ENCODE assay signal across 1 cellular context in genomic region chrX:24150051-24150790, GRCh38.
TF ChIP-seq lines count a peak whose summit lies in the region.

No MANE protein-coding gene starts in this region.

TF ChIP-seq in IMR-90, 13 proteins besides CTCF, POLR2A, EP300 and RAD21:
- TF ChIP-seq MAFK (IDR thresholded peaks at IDR 0.05; ENCODE audit: low read depth, low read length) (no peak), USF2 (IDR thresholded peaks at IDR 0.05; ENCODE audit: low read depth, low read length) (peak; percentile 45), MXI1 (IDR thresholded peaks at IDR 0.05; ENCODE audit: borderline replicate concordance, low read depth, low read length) (peak; percentile 94), CHD1 (IDR thresholded peaks at IDR 0.05; ENCODE audit: low read depth, low read length) (no peak), MAZ (IDR thresholded peaks at IDR 0.05; ENCODE audit: borderline replicate concordance, low read depth, low read length) (peak; percentile 93), SMC3 (IDR thresholded peaks at IDR 0.05; ENCODE audit: low read depth, low read length) (peak; percentile 33; the same call in 1 of the 2 replicates), BHLHE40 (IDR thresholded peaks at IDR 0.05; ENCODE audit: low read depth, low read length) (peak; percentile 56; the same call in 1 of the 2 replicates)
